1 cellular context compared by ENCODE assay signal in genomic region chr20:15220009-15220656, GRCh38.
TF ChIP-seq lines count a peak whose summit lies in the region.

No MANE protein-coding gene starts in this region.

TF ChIP-seq in endothelial cell of umbilical vein, 7 proteins besides CTCF, POLR2A, EP300 and RAD21:
- no peak for TF ChIP-seq GATA2 (IDR thresholded peaks at IDR 0.05; ENCODE audit: insufficient read depth, insufficient read length, low read depth, low read length)
- TF ChIP-seq FOS (IDR thresholded peaks at IDR 0.05; ENCODE audit: borderline replicate concordance, insufficient read depth, low read length) = no peak
- no peak for TF ChIP-seq MYC (IDR thresholded peaks at IDR 0.05; ENCODE audit: low read depth, low read length)
- TF ChIP-seq MAX (IDR thresholded peaks at IDR 0.05; ENCODE audit: insufficient read depth, insufficient read length) = no peak
- TF ChIP-seq EZH2 (IDR thresholded peaks at IDR 0.05; ENCODE audit: borderline replicate concordance, low read depth, low read length, severe bottlenecking) = no peak
- TF ChIP-seq POLR2AphosphoS5 (IDR thresholded peaks at IDR 0.05; ENCODE audit: insufficient read depth, low read depth, low read length) = no peak
- TF ChIP-seq JUN (IDR thresholded peaks at IDR 0.05; ENCODE audit: borderline replicate concordance, insufficient read depth, insufficient read length, low read depth) = no peak
